ENCODE assay signal across 20 cellular contexts in genomic region chr5:55621218-55621617, GRCh38.
A peak's percentile ranks its signal among the peaks of the same experiment; 100 is the strongest.
DNase-seq lines count a peak whose midpoint lies in the region; ATAC-seq and TF ChIP-seq lines count a peak whose summit lies in the region.
"Had no signal": no experiment of that assay in that cellular context is flagged by ENCODE, and none has a peak within 500 bp of the region (broad histone marks: within the 10 kb centered on the region; RNA-seq: fewer than 3 reads in every experiment).

No MANE protein-coding gene starts in this region.

- in situ Hi-C loops in IMR-90 (cut with MboI; ENCODE audit: low sequenced_read_pairs), result no loop called here

- dilution Hi-C loops in IMR-90 (cut with HindIII; ENCODE audit: low sequenced_read_pairs, unreplicated experiment), result no loop called here

- H3K9ac ChIP-seq in IMR-90 (ENCODE audit: low read depth, low read length) (no peak overlapping the region), mesenchymal stem cell (ENCODE audit: low read length) (no peak overlapping the region), stomach smooth muscle (ENCODE audit: low read length in 2 of 2) (no peak overlapping the region)

- H3K56ac ChIP-seq in IMR-90 (ENCODE audit: extremely low read depth, insufficient read depth, low read length), result no peak overlapping the region

- peak; percentile 91 for ATAC-seq in IMR-90 (ENCODE audit: low read depth)
- ATAC-seq in right cardiac atrium, result no peak
- ATAC-seq: GM12878, T-cell had no signal

- no peak overlapping the region for H2AFZ ChIP-seq in IMR-90 (replicated peaks; ENCODE audit: low read length, poor library complexity)
- H2AFZ ChIP-seq in mesenchymal stem cell (ENCODE audit: low read depth, low read length), result no peak overlapping the region

- H2AK9ac ChIP-seq in IMR-90 (replicated peaks; ENCODE audit: low read depth, low read length, poor library complexity), result no peak overlapping the region

- no peaks in the 10 kb centered on the region for H3K9me3 ChIP-seq in IMR-90 (ENCODE audit: control insufficient read depth, insufficient read depth, low read length)
- H3K9me3 ChIP-seq in mesenchymal stem cell (ENCODE audit: control insufficient read depth, low read length), result no peaks in the 10 kb centered on the region
- no peaks in the 10 kb centered on the region for H3K9me3 ChIP-seq in stomach smooth muscle (ENCODE audit: control insufficient read depth in 2 of 2, low read length in 2 of 2)
- H3K9me3 ChIP-seq in right cardiac atrium (ENCODE audit: control insufficient read depth, low read length), result no peaks in the 10 kb centered on the region
- H3K9me3 ChIP-seq: HAP-1 had no signal

- TF ChIP-seq POLR2A in IMR-90 (IDR thresholded peaks at IDR 0.05; ENCODE audit: low read depth, low read length), result no peak

- intact Hi-C loops in IMR-90 (cut with micrococcal nuclease), result no loop called here
- intact Hi-C loops in right cardiac atrium (cut with DNase I), result loop anchor here in 1 of 4 donors (10.0 kb wide), 1 partner anchor 64 kb away; no protein-coding TSS in a partner anchor

- WGBS in IMR-90 (ENCODE audit: extremely low coverage in 2 of 2, insufficient read length in 1 of 2), 2 experiments, result no CpG with 5 or more reads among the region's 3 CpGs
- 14% methylated on average over 3 of the region's 3 CpGs for WGBS in mesenchymal stem cell
- WGBS in right cardiac atrium, result 58% methylated on average over 3 of the region's 3 CpGs

- H2BK20ac ChIP-seq in IMR-90 (ENCODE audit: low read depth, low read length), result peak overlapping the region; percentile 53

- no peaks in the 10 kb centered on the region for H3K27me3 ChIP-seq in IMR-90 (ENCODE audit: control insufficient read depth, insufficient read depth, low read length)
- no peaks in the 10 kb centered on the region for H3K27me3 ChIP-seq in mesenchymal stem cell (ENCODE audit: control insufficient read depth in 1 of 2, insufficient read depth in 1 of 2, low read length in 2 of 2)
- no peaks in the 10 kb centered on the region for H3K27me3 ChIP-seq in stomach smooth muscle (ENCODE audit: control insufficient read depth in 1 of 2, insufficient read depth in 2 of 2, low read length in 2 of 2)
- no peaks in the 10 kb centered on the region for H3K27me3 ChIP-seq in right cardiac atrium (ENCODE audit: control insufficient read depth, insufficient read depth)

- H3K4me2 ChIP-seq in IMR-90 (ENCODE audit: low read depth, low read length) (no peak overlapping the region), mesenchymal stem cell (ENCODE audit: low read length, poor library complexity, severe bottlenecking) (no peak overlapping the region)

- H3K23ac ChIP-seq in IMR-90 (ENCODE audit: low read depth, low read length) (0 out of 2 replicates have a peak overlapping the region, but pooled peaks have one; percentile 14), mesenchymal stem cell (ENCODE audit: low read length in 2 of 2) (no peak overlapping the region)

- TF ChIP-seq CTCF in IMR-90 (conservative IDR thresholded peaks at IDR 0.05; ENCODE audit: low read depth, low read length), result no peak
- no peak for TF ChIP-seq CTCF in GM10266 (IDR thresholded peaks at IDR 0.05; ENCODE audit: control insufficient read depth, insufficient read depth, low read depth, missing control alignments)

- H3K36me3 ChIP-seq in IMR-90 (ENCODE audit: control insufficient read depth, insufficient read depth, low read length) (no peaks in the 10 kb centered on the region), mesenchymal stem cell (ENCODE audit: control insufficient read depth in 1 of 2, insufficient read depth in 2 of 2, low read depth in 1 of 2, low read length in 2 of 2) (peaks cover 0 to 3% of the 10 kb centered on the region in 2 experiments), stomach smooth muscle (ENCODE audit: control insufficient read depth in 2 of 2, insufficient read depth in 2 of 2, low read length in 2 of 2) (no peaks in the 10 kb centered on the region)
- H3K36me3 ChIP-seq: HAP-1 had no signal

- H2AK5ac ChIP-seq in IMR-90 (ENCODE audit: low read depth, low read length) (no peak overlapping the region), mesenchymal stem cell (ENCODE audit: low read length, severe bottlenecking) (no peak overlapping the region)

- POLR2A ChIA-PET in IMR-90 (lab: Charles Lee; ENCODE audit: unreplicated experiment), result no interaction called here

- no TSS peak for BruUV-seq in IMR-90 (replicated peaks; lab: Mats Ljungman, UMichigan)

- 0 out of 4 replicates have a peak overlapping the region, but pooled peaks of 1 of the 2 experiments have one; percentile 54 for H4K8ac ChIP-seq in IMR-90 (ENCODE audit: low read depth in 2 of 2, low read length in 2 of 2)
- no peak overlapping the region for H4K8ac ChIP-seq in mesenchymal stem cell (ENCODE audit: low read length)

- no peak for TF ChIP-seq RAD21 in IMR-90 (IDR thresholded peaks at IDR 0.05; ENCODE audit: low read length)

- H3K4me1 ChIP-seq in IMR-90 (ENCODE audit: control insufficient read depth, insufficient read depth, low read length), result peaks cover 6% of the 10 kb centered on the region; the same call in 1 of the 2 replicates
- no peaks in the 10 kb centered on the region for H3K4me1 ChIP-seq in mesenchymal stem cell (ENCODE audit: control insufficient read depth, insufficient read depth, low read depth, low read length)
- H3K4me1 ChIP-seq in stomach smooth muscle (ENCODE audit: control insufficient read depth, insufficient read depth, low read length), result peaks cover 7% of the 10 kb centered on the region
- H3K4me1 ChIP-seq in right cardiac atrium (ENCODE audit: control insufficient read depth, insufficient read depth, low read length), result peaks cover 4% of the 10 kb centered on the region

- H3K27ac ChIP-seq in IMR-90 (ENCODE audit: insufficient read depth, low read length) (peak overlapping the region; percentile 88; the same call in 1 of the 2 replicates), mesenchymal stem cell (ENCODE audit: low read length, poor library complexity, severe bottlenecking) (no peak overlapping the region), stomach smooth muscle (ENCODE audit: low read length) (peak overlapping the region; percentile 61), right cardiac atrium (ENCODE audit: low read length) (no peak overlapping the region)

- no peaks in the 10 kb centered on the region for H3K79me1 ChIP-seq in IMR-90 (ENCODE audit: low read depth in 1 of 2, low read length in 2 of 2)
- H3K79me1 ChIP-seq in mesenchymal stem cell (replicated peaks; ENCODE audit: low read length, poor library complexity, severe bottlenecking), result no peaks in the 10 kb centered on the region

- peak overlapping the region in 1 of 2 experiments; percentile 89 for H2BK12ac ChIP-seq in mesenchymal stem cell (ENCODE audit: low read length in 2 of 2)

- H2BK120ac ChIP-seq in IMR-90 (ENCODE audit: low read depth, low read length), result no peak overlapping the region; the same call in 1 of the 2 replicates
- peak overlapping the region; percentile 8 for H2BK120ac ChIP-seq in mesenchymal stem cell (ENCODE audit: low read depth, low read length)

- H4K5ac ChIP-seq in IMR-90 (ENCODE audit: low read depth, low read length), result no peak overlapping the region; the same call in 1 of the 2 replicates

- peak; percentile 71 for DNase-seq in IMR-90
- peak; percentile 63 for DNase-seq in fibroblast of gingiva (ENCODE audit: low read depth)
- peak; percentile 82 for DNase-seq in mesenchymal stem cell
- no peak for DNase-seq in right cardiac atrium
- DNase-seq in iPS-NIHi11 (ENCODE audit: low spot score), result no peak
- DNase-seq in DMS153 (lab: John Stamatoyannopoulos, UW), result no peak
- no peak for DNase-seq in GM10266 (ENCODE audit: extremely low spot score)
- DNase-seq: activated CD4-positive, alpha-beta T cell treated with anti-CD3 and anti-CD28 coated beads, Interleukin-2, amount 50 U/mL, for 1 hour; activated naive CD8-positive, alpha-beta T cell treated with anti-CD3 and anti-CD28 coated beads, Interleukin-2, amount 10 ng/mL, durations not matched to agents 7 days and 5 days; CD4-positive, CD25-positive, alpha-beta regulatory T cell; foreskin melanocyte; midbrain; NCI-H1092 treated with DMSO at 0.1 percent for 48 hours; NCI-H2029; SHP77; stimulated activated CD4-positive, alpha-beta T cell treated with anti-CD3 and anti-CD28 coated beads, Interleukin-12 subunit alpha, Interleukin-12 subunit beta, amount 100 ng/mL, for 4 hours; T-cell had no signal

- H2BK5ac ChIP-seq in IMR-90 (ENCODE audit: low read depth, low read length, poor library complexity, severe bottlenecking) (peak overlapping the region; percentile 33), mesenchymal stem cell (ENCODE audit: low read depth, low read length, poor library complexity, severe bottlenecking) (no peak overlapping the region)

- peaks cover 5% of the 10 kb centered on the region; the same call in 1 of the 2 replicates for H3K9me1 ChIP-seq in IMR-90 (ENCODE audit: insufficient read depth, low read length)

- H3K18ac ChIP-seq in IMR-90 (ENCODE audit: low read depth, low read length), result no peak overlapping the region
- no peak overlapping the region for H3K18ac ChIP-seq in mesenchymal stem cell (ENCODE audit: low read depth in 1 of 2, low read length in 2 of 2)

- H4K20me1 ChIP-seq in IMR-90 (ENCODE audit: insufficient read depth, low read length), result no peaks in the 10 kb centered on the region

- no peak overlapping the region for H3K4me3 ChIP-seq in IMR-90 (ENCODE audit: insufficient read depth, low read depth, low read length)
- H3K4me3 ChIP-seq in mesenchymal stem cell (ENCODE audit: insufficient read depth in 1 of 2, low read depth in 1 of 2, low read length in 2 of 2), result no peak overlapping the region
- no peak overlapping the region for H3K4me3 ChIP-seq in stomach smooth muscle (ENCODE audit: low read length in 2 of 2)
- H3K4me3 ChIP-seq in right cardiac atrium (ENCODE audit: low read length), result no peak overlapping the region
- H3K4me3 ChIP-seq: GM12878, HAP-1 had no signal

- CTCF ChIA-PET in IMR-90 (lab: Yijun Ruan, JAX), result no interaction called here

- H3K14ac ChIP-seq in IMR-90 (replicated peaks; ENCODE audit: low read depth, low read length), result 0 out of 2 replicates have a peak overlapping the region, but pooled peaks have one; percentile 25
- no peak overlapping the region for H3K14ac ChIP-seq in mesenchymal stem cell (ENCODE audit: low read length in 2 of 2)

- H3K4ac ChIP-seq in IMR-90 (ENCODE audit: low read depth, low read length) (no peak overlapping the region), mesenchymal stem cell (ENCODE audit: low read depth in 1 of 2, low read length in 2 of 2) (no peak overlapping the region)

- 0 out of 3 replicates have a peak overlapping the region, but pooled peaks have one; percentile 2 for H2BK15ac ChIP-seq in IMR-90 (ENCODE audit: low read depth, low read length)
- no peak overlapping the region for H2BK15ac ChIP-seq in mesenchymal stem cell (ENCODE audit: low read depth, poor library complexity, severe bottlenecking)

- no peak overlapping the region for H4K91ac ChIP-seq in IMR-90 (ENCODE audit: insufficient read depth, low read depth, low read length)
- no peak overlapping the region for H4K91ac ChIP-seq in mesenchymal stem cell (ENCODE audit: low read length)

TF ChIP-seq in IMR-90, 13 proteins besides CTCF, POLR2A, EP300 and RAD21 (continues in another document):
- TF ChIP-seq CHD1 (IDR thresholded peaks at IDR 0.05; ENCODE audit: low read depth, low read length), result no peak

Comparison
In these comparisons a context has a peak if more than half of its experiments do, and no peak if none do; other contexts are left out.
1. DNase-seq: peak in IMR-90 (single experiment), fibroblast of gingiva (single experiment) and mesenchymal stem cell (single experiment); none in right cardiac atrium (0 of 3), iPS-NIHi11 (single experiment), DMS153 (single experiment) and GM10266 (single experiment).
2. H3K27ac ChIP-seq: peak in IMR-90 (single experiment) and stomach smooth muscle (single experiment); none in mesenchymal stem cell (single experiment) and right cardiac atrium (single experiment).